Comparison of ENCODE assay signal across 11 cellular contexts in genomic region chr21:36288651-36289243, GRCh38. TPM values are rescaled to one million over a fixed set of nuclear protein-coding genes. Genes with fewer than 3 reads are reported as not detected.
DNase-seq lines count a peak whose midpoint lies in the region; ATAC-seq, FAIRE-seq and TF ChIP-seq lines count a peak whose summit lies in the region.
"Had no signal": no experiment of that assay in that cellular context is flagged by ENCODE, and none has a peak within 500 bp of the region (broad histone marks: within the 10 kb centered on the region; RNA-seq: fewer than 3 reads in every experiment).

No MANE protein-coding gene starts in this region.

- no peaks in the 10 kb centered on the region for H3K9me3 ChIP-seq in mammary epithelial cell (replicated peaks; ENCODE audit: insufficient read depth, low read length)
- no peaks in the 10 kb centered on the region for H3K9me3 ChIP-seq in breast epithelium
- no peaks in the 10 kb centered on the region for H3K9me3 ChIP-seq in small intestine (ENCODE audit: control insufficient read depth, low read depth)
- H3K9me3 ChIP-seq: BLaER1, lower lobe of right lung had no signal

- no peak overlapping the region for H3K9ac ChIP-seq in mammary epithelial cell (ENCODE audit: insufficient read depth, low read length)
- H3K9ac ChIP-seq: BLaER1 had no signal

- intact Hi-C loops in mammary epithelial cell (cut with micrococcal nuclease) = no loop called here
- intact Hi-C loops in breast epithelium (cut with DNase I; ENCODE audit: low total_unique reads) = no loop called here

- H3K27me3 Mint-ChIP-seq in WTC11 (ENCODE audit: low read depth) (no peaks in the 10 kb centered on the region), glutamatergic neuron (ENCODE audit: unreplicated experiment) (peaks cover 3% of the 10 kb centered on the region)

- TF ChIP-seq CTCF in mammary epithelial cell (conservative IDR thresholded peaks at IDR 0.05 in 1 of 2, IDR thresholded peaks at IDR 0.05 in 1 of 2; ENCODE audit: extremely low read depth in 1 of 2, insufficient read depth in 1 of 2, low read depth in 1 of 2, low read length in 2 of 2) = no peak
- TF ChIP-seq CTCF in breast epithelium (IDR thresholded peaks at IDR 0.05) = no peak
- no peak for TF ChIP-seq CTCF in WTC11 (IDR thresholded peaks at IDR 0.05)
- TF ChIP-seq CTCF in glutamatergic neuron (IDR thresholded peaks at IDR 0.05; ENCODE audit: partially characterized antibody, unreplicated experiment) = no peak
- TF ChIP-seq CTCF in GM20000 (IDR thresholded peaks at IDR 0.05; ENCODE audit: extremely low read depth, missing control alignments) = no peak

- CTCF ChIA-PET in mammary epithelial cell (lab: Charles Lee; ENCODE audit: low non-redundant PET) = no interaction called here
- CTCF ChIA-PET in WTC11 (lab: Charles Lee) = interaction anchor here (1.1 kb wide), 1 partner anchor 34 kb away, joined by 3 read pairs; no protein-coding TSS in a partner anchor

- ATAC-seq in WTC11 = no peak

- H3K36me3 ChIP-seq in mammary epithelial cell (ENCODE audit: insufficient read depth, low read length) = no peaks in the 10 kb centered on the region
- H3K36me3 ChIP-seq in breast epithelium = no peaks in the 10 kb centered on the region
- H3K36me3 ChIP-seq in small intestine (ENCODE audit: control insufficient read depth in 2 of 2, insufficient read depth in 2 of 2, low read length in 2 of 2) = peaks cover 0 to 11% of the 10 kb centered on the region in 2 donors

- in situ Hi-C loops in mammary epithelial cell (cut with MboI; ENCODE audit: low sequenced_read_pairs in 2 of 2) = no loop called here

- H3K27ac Mint-ChIP-seq in WTC11 (peak overlapping the region; percentile 17; the same call in 1 of the 2 replicates), glutamatergic neuron (ENCODE audit: unreplicated experiment) (peak overlapping the region; percentile 67)

- no peak overlapping the region for H3K4me3 ChIP-seq in mammary epithelial cell (replicated peaks in 1 of 3; ENCODE audit: insufficient read depth in 1 of 3, low read depth in 2 of 3, low read length in 3 of 3)
- H3K4me3 ChIP-seq in breast epithelium = no peak overlapping the region
- no peak overlapping the region for H3K4me3 ChIP-seq in small intestine (ENCODE audit: low read depth in 1 of 2, low read length in 2 of 2)
- H3K4me3 ChIP-seq: BLaER1, lower lobe of right lung had no signal

- no TSS peak for BruUV-seq in mammary epithelial cell (replicated peaks; lab: Mats Ljungman, UMichigan)

- TF ChIP-seq POLR2A in breast epithelium (IDR thresholded peaks at IDR 0.05) = no peak

- H3K36me3 Mint-ChIP-seq in WTC11 = peaks cover 4% of the 10 kb centered on the region
- peaks cover 4% of the 10 kb centered on the region for H3K36me3 Mint-ChIP-seq in glutamatergic neuron (ENCODE audit: unreplicated experiment)

- dilution Hi-C loops in mammary epithelial cell (cut with HindIII; ENCODE audit: low sequenced_read_pairs) = no loop called here

- H3K79me2 ChIP-seq in mammary epithelial cell (ENCODE audit: insufficient read depth, low read length) = no peaks in the 10 kb centered on the region

- POLR2A ChIA-PET in WTC11 (lab: Charles Lee) = interaction anchor here (1.7 kb wide), 1 partner anchor 31 kb away, joined by 4 read pairs; the partner anchor contains the start of gene MORC3

- DNase-seq in mammary epithelial cell = peak; percentile 15
- no peak for DNase-seq in breast epithelium (ENCODE audit: low spot score in 2 of 2)
- DNase-seq in WTC11 (ENCODE audit: low spot score) = no peak
- DNase-seq in glutamatergic neuron = no peak
- DNase-seq in NCI-H82 (lab: John Stamatoyannopoulos, UW) = no peak
- no peak for DNase-seq in small intestine
- DNase-seq in kidney glomerular epithelial cell (lab: John Stamatoyannopoulos, UW) = no peak
- DNase-seq in GM20000 (ENCODE audit: low spot score) = no peak
- DNase-seq: H9, lower lobe of right lung had no signal

- H2AFZ ChIP-seq in mammary epithelial cell (ENCODE audit: low read depth, low read length) = no peak overlapping the region

- H3K4me2 ChIP-seq in mammary epithelial cell (ENCODE audit: insufficient read depth, low read depth, low read length) = peak overlapping the region; percentile 50
- H3K4me2 ChIP-seq: BLaER1 had no signal

- no peak for FAIRE-seq in small intestine (lab: Jason Lieb, UNC)

- H3K27ac ChIP-seq in mammary epithelial cell (ENCODE audit: insufficient read depth, low read depth, low read length) (peak overlapping the region; percentile 56), breast epithelium (no peak overlapping the region), small intestine (ENCODE audit: low read depth in 1 of 2, low read length in 1 of 2) (no peak overlapping the region)
- H3K27ac ChIP-seq: BLaER1, lower lobe of right lung had no signal

- H3K9me3 Mint-ChIP-seq in WTC11 = no peaks in the 10 kb centered on the region
- H3K9me3 Mint-ChIP-seq in glutamatergic neuron (ENCODE audit: unreplicated experiment) = peaks cover 1% of the 10 kb centered on the region
- H3K9me3 Mint-ChIP-seq: H9 had no signal

- H3K27me3 ChIP-seq in mammary epithelial cell (ENCODE audit: insufficient read depth, low read length) (no peaks in the 10 kb centered on the region), breast epithelium (no peaks in the 10 kb centered on the region), small intestine (ENCODE audit: control insufficient read depth in 2 of 2, insufficient read depth in 2 of 2, low read length in 2 of 2) (no peaks in the 10 kb centered on the region)
- H3K27me3 ChIP-seq: BLaER1 had no signal

- WGBS in mammary epithelial cell (ENCODE audit: low coverage, missing lambda C conversion rate) = 96% methylated on average over 7 of the region's 8 CpGs
- WGBS in small intestine, 3 donors = 56 to 87% (median 63%) methylated on average over 8 of the region's 8 CpGs

- H4K20me1 ChIP-seq in mammary epithelial cell (ENCODE audit: insufficient read depth, low read length) = no peaks in the 10 kb centered on the region
- H4K20me1 ChIP-seq: BLaER1 had no signal

- H3K4me3 Mint-ChIP-seq in WTC11 (no peak overlapping the region), glutamatergic neuron (ENCODE audit: unreplicated experiment) (no peak overlapping the region)
- H3K4me3 Mint-ChIP-seq: H9 had no signal

- H3K4me1 Mint-ChIP-seq in WTC11 (peaks cover 9% of the 10 kb centered on the region; the same call in 1 of the 2 replicates), glutamatergic neuron (ENCODE audit: low read depth, unreplicated experiment) (peaks cover 9% of the 10 kb centered on the region)

- H3K4me1 ChIP-seq in mammary epithelial cell (ENCODE audit: insufficient read depth, low read length) = peaks cover 14% of the 10 kb centered on the region
- H3K4me1 ChIP-seq in breast epithelium = no peaks in the 10 kb centered on the region
- H3K4me1 ChIP-seq in small intestine (ENCODE audit: control insufficient read depth in 2 of 2, insufficient read depth in 1 of 2, low read depth in 1 of 2, low read length in 1 of 2) = no peaks in the 10 kb centered on the region
- H3K4me1 ChIP-seq: BLaER1, lower lobe of right lung had no signal

TF ChIP-seq in WTC11, 78 proteins besides CTCF, POLR2A, EP300 and RAD21:
- TF ChIP-seq GRHL2 (CRISPR knock-in tag; IDR thresholded peaks at IDR 0.05; ENCODE audit: insufficient replicate concordance, severe bottlenecking) (no peak), SOX15 (CRISPR knock-in tag; IDR thresholded peaks at IDR 0.05) (no peak), MLX (CRISPR knock-in tag; IDR thresholded peaks at IDR 0.05) (no peak), PRDM15 (CRISPR knock-in tag; IDR thresholded peaks at IDR 0.05) (no peak), KAT7 (CRISPR knock-in tag; IDR thresholded peaks at IDR 0.05; ENCODE audit: borderline replicate concordance) (no peak)

RNA-seq across cellular contexts. Expression of gene MORC3, which starts 31.2 kb away (rescaled TPM):
- 10 to 100 TPM; 32.3 to 44.2 TPM for total RNA-seq in mammary epithelial cell
- 11.9 TPM for polyA plus RNA-seq in mammary epithelial cell
- 14.8 TPM for polyA minus RNA-seq in mammary epithelial cell
- total RNA-seq in breast epithelium = 10 to 100 TPM; 38.9 to 62.8 (median 54.7) TPM
- total RNA-seq in WTC11 (2021) = 15.9 to 17.2 TPM (median 16.1 TPM) in 3 replicates
- 34.7 TPM for total RNA-seq in glutamatergic neuron (ENCODE audit: unreplicated experiment)
- 10 to 100 TPM in 1 of 3 donors, 1 to 10 TPM in 2; 8.6 to 11.4 (median 9.4) TPM for polyA plus RNA-seq in small intestine
